In genomic region chr1:227913969-227914791, GRCh38 we compare ENCODE assay signal across 1 cellular context.
TF ChIP-seq lines count a peak whose summit lies in the region.

No MANE protein-coding gene starts in this region.

TF ChIP-seq in HEK293, 187 proteins besides CTCF, POLR2A, EP300 and RAD21 (continued from another document):
- no peak for TF ChIP-seq ZSCAN4 (tag by site-specific recombination; IDR thresholded peaks at IDR 0.05)
- TF ChIP-seq GLIS1 (tag by site-specific recombination; IDR thresholded peaks at IDR 0.05), result peak; percentile 97
- peak; percentile 87 for TF ChIP-seq KLF17 (tag by site-specific recombination; IDR thresholded peaks at IDR 0.05)
- TF ChIP-seq ZNF571 (tag by site-specific recombination; IDR thresholded peaks at IDR 0.05), result no peak
